25 cellular contexts compared by ENCODE assay signal in the genomic region with DNA sequence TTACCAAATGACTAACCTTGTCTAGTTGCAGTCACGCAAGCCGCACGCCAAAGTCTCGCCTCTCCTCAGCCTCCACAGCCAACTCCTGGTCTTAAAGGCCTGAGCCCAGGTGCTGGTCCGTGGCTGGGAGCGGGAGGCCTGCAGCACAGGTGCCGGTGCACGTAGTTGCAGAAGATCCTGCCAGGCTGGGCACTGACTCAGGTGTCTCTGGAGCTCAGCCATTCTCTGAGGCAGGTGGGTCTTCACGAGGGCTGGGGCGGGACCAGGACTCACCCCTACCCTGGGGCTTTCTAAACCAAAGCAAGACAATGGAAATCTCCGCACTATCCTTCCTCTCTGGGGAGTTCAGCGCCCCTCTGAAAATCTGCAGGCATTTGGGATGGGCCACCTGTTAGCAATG.
DNase-seq lines count a peak whose midpoint lies in the region; ATAC-seq, FAIRE-seq and TF ChIP-seq lines count a peak whose summit lies in the region.
"Had no signal": no experiment of that assay in that cellular context is flagged by ENCODE, and none has a peak within 500 bp of the region (broad histone marks: within the 10 kb centered on the region; RNA-seq: fewer than 3 reads in every experiment).

No MANE protein-coding gene starts in this region.

- CTCF ChIA-PET in HCT116 (lab: Charles Lee): no interaction called here

- no peak for TF ChIP-seq RAD21 in HCT116 (IDR thresholded peaks at IDR 0.05; ENCODE audit: low read depth)

- no peaks in the 10 kb centered on the region for H3K9me3 ChIP-seq in HCT116 (ENCODE audit: control insufficient read depth in 1 of 2, insufficient read depth in 1 of 2, low read depth in 1 of 2, low read length in 2 of 2)
- H3K9me3 ChIP-seq in iPS-20b (ENCODE audit: insufficient read depth, low read depth, low read length): no peaks in the 10 kb centered on the region
- no peaks in the 10 kb centered on the region for H3K9me3 ChIP-seq in ascending aorta

- FAIRE-seq in bronchial epithelial cell (lab: Jason Lieb, UNC): peak; percentile 18
- FAIRE-seq: endothelial cell of umbilical vein had no signal

- RAD21 ChIA-PET in HCT116 (lab: Charles Lee; ENCODE audit: low non-redundant PET in 1 of 2, low total read pairs in 2 of 2, uncharacterized antibody in 2 of 2, unreplicated experiment in 2 of 2): interaction anchor here in 1 of 2 experiments (1.4 kb wide), 1 partner anchor 255 kb away, joined by 3 read pairs; no protein-coding TSS in a partner anchor

- TF ChIP-seq CTCF in HCT116 (IDR thresholded peaks at IDR 0.05 in 2 of 3, conservative IDR thresholded peaks at IDR 0.05 in 1 of 3; ENCODE audit: borderline replicate concordance in 1 of 3, insufficient read depth in 1 of 3, low read depth in 2 of 3, low read length in 2 of 3) (no peak), bronchial epithelial cell (IDR thresholded peaks at IDR 0.05; ENCODE audit: insufficient read depth, low read length, severe bottlenecking) (no peak), ascending aorta (IDR thresholded peaks at IDR 0.05) (no peak)

- POLR2A ChIA-PET in HCT116 (lab: Charles Lee): no interaction called here

- H3K4me1 ChIP-seq in HCT116 (ENCODE audit: control insufficient read depth in 1 of 2, insufficient read depth in 2 of 2, low read length in 2 of 2): peaks cover 30 to 46% of the 10 kb centered on the region in 2 experiments
- peaks cover 28% of the 10 kb centered on the region for H3K4me1 ChIP-seq in iPS-20b (ENCODE audit: insufficient read depth, low read length)
- no peaks in the 10 kb centered on the region for H3K4me1 ChIP-seq in ascending aorta

- H3K36me3 ChIP-seq in HCT116 (ENCODE audit: control insufficient read depth in 1 of 2, insufficient read depth in 2 of 2, low read length in 2 of 2) (no peaks in the 10 kb centered on the region), bronchial epithelial cell (ENCODE audit: control insufficient read depth, insufficient read depth, low read length) (no peaks in the 10 kb centered on the region), iPS-20b (ENCODE audit: insufficient read depth, low read depth, low read length) (no peaks in the 10 kb centered on the region), ascending aorta (peaks cover 0 to under 1% of the 10 kb centered on the region in 2 donors)

- intact Hi-C loops in HCT116 (cut with micrococcal nuclease) (no loop called here), ascending aorta (cut with DNase I) (no loop called here)

- DNase-seq in AG08396 (ENCODE audit: low spot score): peak; percentile 39
- no peak for DNase-seq in HCT116 (ENCODE audit: low read depth, low spot score)
- DNase-seq in bronchial epithelial cell (ENCODE audit: low read depth): no peak
- DNase-seq in ascending aorta (ENCODE audit: low spot score in 2 of 2): no peak
- DNase-seq in mesenteric fat pad (ENCODE audit: low spot score): no peak
- DNase-seq in SIG-M5 treated with dmso at 0.1 percent for 504 hours (lab: John Stamatoyannopoulos, UW; ENCODE audit: unreplicated experiment): no peak
- DNase-seq in left lobe of liver (ENCODE audit: low spot score): no peak
- DNase-seq: 8988T; activated gamma-delta T cell treated with Interleukin-2 at 50 U/mL for 16 hours; activated T-cell treated with anti-CD3 and anti-CD28 coated beads, Interleukin-2, amount 50 U/mL, for 4 hours; AML-193; CD4-positive, alpha-beta T cell; dorsolateral prefrontal cortex; GDM1; HCEC 1CT; Karpas-422; left cardiac atrium; MV-4-11; NCI-H1694; NCI-H2171 treated with DMSO at 0.1 percent for 48 hours; NCI-H510A treated with DMSO at 0.1 percent for 48 hours; occipital lobe; SHP77 treated with DMSO at 0.1 percent for 48 hours had no signal

- H3K79me2 ChIP-seq in HCT116 (ENCODE audit: insufficient read depth, low read length): no peaks in the 10 kb centered on the region

- no peaks in the 10 kb centered on the region for H4K20me1 ChIP-seq in HCT116 (ENCODE audit: insufficient read depth)

- H3K9me2 ChIP-seq in HCT116 (ENCODE audit: insufficient read depth): no peaks in the 10 kb centered on the region

- H2AFZ ChIP-seq in HCT116 (ENCODE audit: low read depth, low read length, poor library complexity, severe bottlenecking): no peak overlapping the region

- no peak for TF ChIP-seq POLR2A in HCT116 (IDR thresholded peaks at IDR 0.05; ENCODE audit: borderline replicate concordance, extremely low read depth, insufficient read depth, insufficient read length)

- no TSS peak for BruUV-seq in HCT116 (replicated peaks; lab: Mats Ljungman, UMichigan)

- peak overlapping the region; percentile 59 for H3K27ac ChIP-seq in HCT116 (ENCODE audit: low read depth, low read length)
- peak overlapping the region; percentile 43 for H3K27ac ChIP-seq in iPS-20b (ENCODE audit: low read length)
- H3K27ac ChIP-seq in ascending aorta: no peak overlapping the region
- H3K27ac ChIP-seq: dorsolateral prefrontal cortex had no signal

- H3K9ac ChIP-seq in HCT116 (ENCODE audit: low read length) (peak overlapping the region; percentile 44), iPS-20b (ENCODE audit: low read depth, low read length) (peak overlapping the region; percentile 72; the same call in 1 of the 2 replicates)

- H3K27me3 ChIP-seq in HCT116 (ENCODE audit: insufficient read depth, low read length): no peaks in the 10 kb centered on the region
- no peaks in the 10 kb centered on the region for H3K27me3 ChIP-seq in bronchial epithelial cell (ENCODE audit: control insufficient read depth, insufficient read depth, low read length)
- no peaks in the 10 kb centered on the region for H3K27me3 ChIP-seq in iPS-20b (ENCODE audit: insufficient read depth, low read length)
- no peaks in the 10 kb centered on the region for H3K27me3 ChIP-seq in ascending aorta
- H3K27me3 ChIP-seq: dorsolateral prefrontal cortex had no signal

- H3K4me3 ChIP-seq in HCT116 (replicated peaks in 1 of 2; ENCODE audit: low read depth in 1 of 2, low read length in 2 of 2) (no peak overlapping the region), bronchial epithelial cell (ENCODE audit: low read depth, low read length) (no peak overlapping the region), iPS-20b (ENCODE audit: low read length) (no peak overlapping the region; the same call in 1 of the 2 replicates), ascending aorta (no peak overlapping the region)
- H3K4me3 ChIP-seq: dorsolateral prefrontal cortex had no signal

- H3K4me2 ChIP-seq in HCT116 (ENCODE audit: low read length): peak overlapping the region; percentile 74

- ATAC-seq in HCT116: 0 out of 2 replicates have a peak, but pooled peaks have one; percentile 7
- no peak for ATAC-seq in left lobe of liver
- ATAC-seq: left cardiac atrium had no signal

TF ChIP-seq in HCT116, 20 proteins besides CTCF, POLR2A, EP300 and RAD21:
- no peak for TF ChIP-seq ZNF274 (IDR thresholded peaks at IDR 0.05; ENCODE audit: low read depth, low read length)
- TF ChIP-seq, protein P1, sequence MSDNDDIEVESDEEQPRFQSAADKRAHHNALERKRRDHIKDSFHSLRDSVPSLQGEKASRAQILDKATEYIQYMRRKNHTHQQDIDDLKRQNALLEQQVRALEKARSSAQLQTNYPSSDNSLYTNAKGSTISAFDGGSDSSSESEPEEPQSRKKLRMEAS (IDR thresholded peaks at IDR 0.05): 0 out of 2 replicates have a peak, but pooled peaks have one; percentile 11

Comparison
In these comparisons a context has a peak if more than half of its experiments do, and no peak if none do; other contexts are left out.
1. H3K27ac ChIP-seq: peak in HCT116 (single experiment) and iPS-20b (single experiment); none in ascending aorta (0 of 2).